ENCODE assay signal across 8 cellular contexts in the genomic region with DNA sequence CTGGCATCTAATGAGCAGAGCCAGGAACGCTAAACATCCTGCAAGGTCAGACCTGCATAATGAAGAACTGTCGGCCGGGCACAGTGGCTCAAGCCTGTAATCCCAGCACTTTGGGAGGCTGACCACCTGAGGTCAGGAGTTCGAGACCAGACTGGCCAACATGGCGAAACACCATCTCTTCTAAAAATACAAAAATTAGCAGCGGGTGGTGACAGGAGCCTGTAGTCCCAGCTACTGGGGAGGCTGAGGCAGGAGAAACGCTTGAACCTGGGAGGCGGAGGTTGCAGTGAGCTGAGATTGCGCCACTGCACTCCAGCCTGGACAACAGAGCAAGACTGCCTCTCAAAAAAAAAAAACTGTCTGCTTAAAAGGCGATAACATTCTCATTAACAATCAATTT. TPM values are rescaled to one million over a fixed set of nuclear protein-coding genes. Genes with fewer than 3 reads are reported as not detected.
DNase-seq lines count a peak whose midpoint lies in the region; ATAC-seq and TF ChIP-seq lines count a peak whose summit lies in the region.
"Not testable (repeated sequence)": the region's sequence is repeated elsewhere in the genome, so short reads cannot be mapped to it uniquely, and the experiment has no call there.

No MANE protein-coding gene starts in this region.

- H3K36me3 ChIP-seq in BLaER1: peaks cover 26% of the 10 kb centered on the region
- H3K36me3 ChIP-seq in KMS-11 (ENCODE audit: insufficient read depth); esophagus (ENCODE audit: control insufficient read depth in 2 of 2, insufficient read depth in 2 of 2, low read length in 1 of 2): not testable (repeated sequence)

- H3K9ac ChIP-seq in BLaER1 (peak overlapping the region; percentile 68), KMS-11 (peak overlapping the region; percentile 38)

- peak overlapping the region; percentile 36; the same call in 1 of the 2 replicates for H3K4me3 ChIP-seq in BLaER1
- H3K4me3 ChIP-seq in KMS-11 (IDR thresholded peaks at IDR 0.05; ENCODE audit: insufficient read depth, low read depth, low read length); esophagus (ENCODE audit: low read depth in 1 of 2, low read length in 2 of 2): not testable (repeated sequence)

- WGBS in esophagus, 2 donors: 94 to 96% methylated on average over 10 of the region's 10 CpGs

- CTCF ChIA-PET in WTC11 (lab: Charles Lee): interaction anchor here (0.7 to 2.3 kb wide), 3 partner anchors 15 to 209 kb away, joined by 3 to 6 read pairs (median 3); no protein-coding TSS in a partner anchor

- H3K27me3 ChIP-seq in BLaER1; KMS-11 (ENCODE audit: insufficient read depth, low read depth); esophagus (ENCODE audit: control insufficient read depth in 1 of 2, insufficient read depth in 2 of 2, low read length in 2 of 2): not testable (repeated sequence)

- POLR2A ChIA-PET in WTC11 (lab: Charles Lee): not testable (repeated sequence)

- not testable (repeated sequence) for H3K36me3 Mint-ChIP-seq in WTC11, natural killer cell
- peaks cover 17% of the 10 kb centered on the region for H3K36me3 Mint-ChIP-seq in activated naive CD8-positive, alpha-beta T cell

- TF ChIP-seq CTCF in KMS-11 (conservative IDR thresholded peaks at IDR 0.05; ENCODE audit: low read depth, low read length); WTC11 (IDR thresholded peaks at IDR 0.05); natural killer cell (IDR thresholded peaks at IDR 0.05): not testable (repeated sequence)

- peak overlapping the region; percentile 82 for H3K4me2 ChIP-seq in BLaER1
- peak overlapping the region; percentile 78 for H3K4me2 ChIP-seq in KMS-11

- H3K4me1 ChIP-seq in BLaER1 (peaks cover 96% of the 10 kb centered on the region), KMS-11 (ENCODE audit: low read depth, poor library complexity, severe bottlenecking) (peaks cover 85% of the 10 kb centered on the region)
- not testable (repeated sequence) for H3K4me1 ChIP-seq in esophagus (ENCODE audit: control insufficient read depth in 2 of 2, insufficient read depth in 2 of 2, low read length in 1 of 2)

- not testable (repeated sequence) for H3K4me3 Mint-ChIP-seq in WTC11
- peak overlapping the region; percentile 78 for H3K4me3 Mint-ChIP-seq in activated naive CD8-positive, alpha-beta T cell
- H3K4me3 Mint-ChIP-seq in natural killer cell: peak overlapping the region; percentile 85
- H3K4me3 Mint-ChIP-seq in stimulated activated naive CD8-positive, alpha-beta T cell treated with anti-CD3 and anti-CD28 coated beads, Interleukin-15, amount 100 ng/mL, for 72 hours: peak overlapping the region; percentile 82 to 92

- not testable (repeated sequence) for H3K4me1 Mint-ChIP-seq in WTC11
- H3K4me1 Mint-ChIP-seq in activated naive CD8-positive, alpha-beta T cell (ENCODE audit: low read depth): peaks cover 83% of the 10 kb centered on the region
- peaks cover 68 to 70% of the 10 kb centered on the region in 2 donors for H3K4me1 Mint-ChIP-seq in natural killer cell
- H3K4me1 Mint-ChIP-seq in stimulated activated naive CD8-positive, alpha-beta T cell treated with anti-CD3 and anti-CD28 coated beads, Interleukin-15, amount 100 ng/mL, for 72 hours: peaks cover 96% of the 10 kb centered on the region

- H3K27ac Mint-ChIP-seq in WTC11 (peak overlapping the region; percentile 29; the same call in 1 of the 2 replicates), natural killer cell (peak overlapping the region; percentile 96 to 99)
- peak overlapping the region; percentile 98 for H3K27ac Mint-ChIP-seq in activated naive CD8-positive, alpha-beta T cell
- peak overlapping the region; percentile 97 to 100 for H3K27ac Mint-ChIP-seq in stimulated activated naive CD8-positive, alpha-beta T cell treated with anti-CD3 and anti-CD28 coated beads, Interleukin-15, amount 100 ng/mL, for 72 hours

- H3K9me3 Mint-ChIP-seq in WTC11; activated naive CD8-positive, alpha-beta T cell (ENCODE audit: low read depth); natural killer cell; stimulated activated naive CD8-positive, alpha-beta T cell treated with anti-CD3 and anti-CD28 coated beads, Interleukin-15, amount 100 ng/mL, for 72 hours: not testable (repeated sequence)

- H3K79me2 ChIP-seq in KMS-11 (ENCODE audit: insufficient read depth, low read depth): not testable (repeated sequence)

- intact Hi-C loops in natural killer cell (cut with micrococcal nuclease): loop anchor here (5.0 kb wide), 1 partner anchor 73 kb away; no protein-coding TSS in a partner anchor

- not testable (repeated sequence) for H3K9me3 ChIP-seq in BLaER1; esophagus (ENCODE audit: control insufficient read depth in 2 of 2, insufficient read depth in 1 of 2, low read depth in 1 of 2, low read length in 1 of 2)

- peak overlapping the region; percentile 84 for H3K27ac ChIP-seq in BLaER1
- H3K27ac ChIP-seq in KMS-11: peak overlapping the region; percentile 91
- H3K27ac ChIP-seq in esophagus (ENCODE audit: low read depth in 2 of 2, low read length in 1 of 2): peak overlapping the region; percentile 2 to 42

- not testable (repeated sequence) for H2AFZ ChIP-seq in KMS-11 (ENCODE audit: low read depth)

- not testable (repeated sequence) for DNase-seq in WTC11 (ENCODE audit: low spot score); natural killer cell; stimulated activated naive CD8-positive, alpha-beta T cell treated with anti-CD3 and anti-CD28 coated beads, Interleukin-15, amount 100 ng/mL, for 72 hours
- peak; percentile 48 for DNase-seq in activated CD8-positive, alpha-beta memory T cell treated with anti-CD3 and anti-CD28 coated beads, Interleukin-2, amount 50 U/mL, for 48 hours

- not testable (repeated sequence) for ATAC-seq in WTC11; natural killer cell; stimulated activated naive CD8-positive, alpha-beta T cell treated with anti-CD3 and anti-CD28 coated beads, Interleukin-15, amount 100 ng/mL, for 72 hours

- not testable (repeated sequence) for H4K20me1 ChIP-seq in BLaER1; KMS-11 (ENCODE audit: insufficient read depth)

- not testable (repeated sequence) for H3K27me3 Mint-ChIP-seq in WTC11 (ENCODE audit: low read depth); activated naive CD8-positive, alpha-beta T cell; natural killer cell (ENCODE audit: low read depth in 2 of 2); stimulated activated naive CD8-positive, alpha-beta T cell treated with anti-CD3 and anti-CD28 coated beads, Interleukin-15, amount 100 ng/mL, for 72 hours

RNA-seq across cellular contexts. Expression of gene SMG6, which starts 38.4 kb away (rescaled TPM):
- 25.6 to 27.2 TPM (median 25.9 TPM) in 3 replicates for total RNA-seq in WTC11 (2021)
- 10 to 100 TPM; 14.0 to 16.7 TPM for polyA plus RNA-seq in esophagus
- total RNA-seq in natural killer cell: 10 to 100 TPM; 41.6 to 49.4 (median 48.2) TPM

RNA-seq across cellular contexts. Expression of gene SRR, which starts 38.6 kb away (rescaled TPM):
- total RNA-seq in WTC11 (2021) (4.6 to 6.9 TPM (median 5.1 TPM) in 3 replicates), natural killer cell (10 to 100 TPM in 1 of 3 donors, 1 to 10 TPM in 2; 6.4 to 11.1 (median 7.9) TPM)
- 1 to 10 TPM; 2.1 to 4.5 TPM for polyA plus RNA-seq in esophagus

Comparison
In these comparisons a context has a peak if more than half of its experiments do, and no peak if none do; other contexts are left out.
1. H3K27ac ChIP-seq: peak in every context shown above with its lines; median percentile 91 in KMS-11; 84 in BLaER1; 22 in esophagus.
2. H3K27ac Mint-ChIP-seq: peak in every context shown above with its lines; median percentile 98 in stimulated activated naive CD8-positive, alpha-beta T cell treated with anti-CD3 and anti-CD28 coated beads, Interleukin-15, amount 100 ng/mL, for 72 hours; 98 in activated naive CD8-positive, alpha-beta T cell; 98 in natural killer cell; 29 in WTC11.